In the genomic region with DNA sequence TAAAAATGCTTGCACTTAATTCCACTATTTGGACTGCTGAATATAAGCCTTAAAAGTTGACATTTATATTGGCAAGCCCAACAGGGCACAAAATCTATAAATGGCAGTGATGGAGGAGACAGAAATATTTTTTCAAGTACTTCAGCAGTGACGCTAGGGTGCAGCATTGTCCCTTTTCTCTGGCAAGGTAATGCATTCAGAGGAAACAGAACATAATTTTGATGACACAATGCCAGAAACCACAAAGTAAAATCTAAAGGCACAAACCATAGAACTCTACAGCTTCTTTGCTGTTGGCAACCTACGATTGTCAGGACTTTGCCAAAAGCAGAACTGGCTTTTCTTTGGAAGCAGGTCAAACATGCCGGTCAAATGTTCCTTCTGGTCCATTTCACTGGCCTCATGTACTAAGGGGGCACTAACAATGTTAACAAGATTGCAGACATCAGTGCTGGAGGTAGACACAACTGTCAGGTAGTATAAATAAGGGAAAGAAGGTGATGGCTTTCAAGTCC, we compare ENCODE assay signal across 8 cellular contexts. TPM values are rescaled to one million over a fixed set of nuclear protein-coding genes. Genes with fewer than 3 reads are reported as not detected.
A peak's percentile ranks its signal among the peaks of the same experiment; 100 is the strongest.
DNase-seq lines count a peak whose midpoint lies in the region; ATAC-seq and TF ChIP-seq lines count a peak whose summit lies in the region.

No MANE protein-coding gene starts in this region.

- peak overlapping the region; percentile 94 for H3K27ac Mint-ChIP-seq in activated T-cell treated with anti-CD3 and anti-CD28 coated beads, Interleukin-2, amount 50 U/mL, for 72 hours

- H3K27me3 ChIP-seq in fibroblast of lung (ENCODE audit: control insufficient read depth, insufficient read depth, low read length) (no peaks in the 10 kb centered on the region), neuronal stem cell (ENCODE audit: control insufficient read depth in 3 of 3, insufficient read depth in 3 of 3, low read depth in 1 of 3, low read length in 3 of 3) (no peaks in the 10 kb centered on the region)

- no peak overlapping the region for H3K4ac ChIP-seq in neuronal stem cell (ENCODE audit: low read length)

- no peak overlapping the region for H4K8ac ChIP-seq in neuronal stem cell (ENCODE audit: low read depth, low read length)

- in situ Hi-C loops in KBM-7 (cut with MboI; ENCODE audit: low pct_unique_long_range_greater_than_20kb, low sequenced_read_pairs), result loop anchor here (25.0 kb wide), 1 partner anchor 416 kb away; no protein-coding TSS in a partner anchor

- H3K79me1 ChIP-seq in neuronal stem cell (ENCODE audit: low read depth, low read length), result no peaks in the 10 kb centered on the region

- H3K9ac ChIP-seq in fibroblast of lung (ENCODE audit: insufficient read depth, low read length), result no peak overlapping the region
- no peak overlapping the region for H3K9ac ChIP-seq in neuronal stem cell (ENCODE audit: low read depth, low read length, poor library complexity)

- H3K27ac ChIP-seq in fibroblast of lung (ENCODE audit: insufficient read depth, low read length) (peak overlapping the region; percentile 5), neuronal stem cell (replicated peaks; ENCODE audit: low read length) (no peak overlapping the region)

- peak; percentile 70 to 76 for TF ChIP-seq CTCF in fibroblast of lung (conservative IDR thresholded peaks at IDR 0.05 in 1 of 2, IDR thresholded peaks at IDR 0.05 in 1 of 2; ENCODE audit: low read depth in 1 of 2, low read length in 2 of 2)

- no peak overlapping the region for H4K91ac ChIP-seq in neuronal stem cell (ENCODE audit: low read depth, low read length, poor library complexity)

- H3K9me3 ChIP-seq in fibroblast of lung (ENCODE audit: control insufficient read depth, insufficient read depth, low read depth, low read length) (no peaks in the 10 kb centered on the region), neuronal stem cell (replicated peaks in 1 of 2; ENCODE audit: control insufficient read depth in 2 of 2, insufficient read depth in 1 of 2, low read depth in 1 of 2, low read length in 2 of 2) (peaks cover 0 to 8% of the 10 kb centered on the region in 2 donors)

- no peaks in the 10 kb centered on the region for H3K27me3 Mint-ChIP-seq in activated T-cell treated with anti-CD3 and anti-CD28 coated beads, Interleukin-2, amount 50 U/mL, for 72 hours (ENCODE audit: low read depth)

- peaks cover 10 to 60% of the 10 kb centered on the region in 2 donors for H3K36me3 Mint-ChIP-seq in activated T-cell treated with anti-CD3 and anti-CD28 coated beads, Interleukin-2, amount 50 U/mL, for 72 hours (ENCODE audit: insufficient read depth in 2 of 2)

- peaks cover 3% of the 10 kb centered on the region for H3K79me2 ChIP-seq in fibroblast of lung (ENCODE audit: control insufficient read depth, insufficient read depth, low read length)

- H3K4me1 Mint-ChIP-seq in activated T-cell treated with anti-CD3 and anti-CD28 coated beads, Interleukin-2, amount 50 U/mL, for 72 hours (ENCODE audit: low read depth), result peaks cover 61% of the 10 kb centered on the region

- H3K36me3 ChIP-seq in fibroblast of lung (ENCODE audit: control insufficient read depth, insufficient read depth, low read length) (peaks cover 4% of the 10 kb centered on the region), neuronal stem cell (replicated peaks in 1 of 2; ENCODE audit: control insufficient read depth in 2 of 2, insufficient read depth in 2 of 2, low read length in 2 of 2) (peaks cover 0 to 26% of the 10 kb centered on the region in 2 donors)

- H2AFZ ChIP-seq in fibroblast of lung (ENCODE audit: low read length) (no peak overlapping the region), neuronal stem cell (ENCODE audit: low read length) (peak overlapping the region; percentile 13)

- no peak overlapping the region for H3K23ac ChIP-seq in neuronal stem cell (ENCODE audit: low read depth, low read length, poor library complexity)

- H3K4me3 ChIP-seq in fibroblast of lung (replicated peaks in 1 of 4; ENCODE audit: control extremely low read depth in 1 of 4, insufficient read depth in 1 of 4, low read depth in 3 of 4, low read length in 4 of 4), result no peak overlapping the region
- no peak overlapping the region for H3K4me3 ChIP-seq in neuronal stem cell (ENCODE audit: low read length in 2 of 2)

- no peak overlapping the region for H3K18ac ChIP-seq in neuronal stem cell (ENCODE audit: low read length)

- H3K9me3 Mint-ChIP-seq in activated T-cell treated with anti-CD3 and anti-CD28 coated beads, Interleukin-2, amount 50 U/mL, for 72 hours, result peaks cover 0 to 2% of the 10 kb centered on the region in 2 donors

- H2BK5ac ChIP-seq in neuronal stem cell (ENCODE audit: low read length), result no peak overlapping the region

- no peaks in the 10 kb centered on the region for H4K20me1 ChIP-seq in fibroblast of lung (ENCODE audit: control insufficient read depth, extremely low read depth, insufficient read depth, low read length)

- peak overlapping the region; percentile 72 to 89 for H3K4me3 Mint-ChIP-seq in activated T-cell treated with anti-CD3 and anti-CD28 coated beads, Interleukin-2, amount 50 U/mL, for 72 hours

- ATAC-seq in GM21515 (IDR thresholded peaks at IDR 0.05; ENCODE audit: unreplicated experiment), result peak; percentile 79
- ATAC-seq in activated T-cell treated with anti-CD3 and anti-CD28 coated beads, Interleukin-2, amount 50 U/mL, for 72 hours (replicated peaks in 1 of 2), result peak; percentile 83 to 87

- no peak overlapping the region for H2BK15ac ChIP-seq in neuronal stem cell (ENCODE audit: low read length)

- no peak overlapping the region for H2AK5ac ChIP-seq in neuronal stem cell (ENCODE audit: low read depth, low read length)

- no CpG with 5 or more reads among the region's 3 CpGs for WGBS in neuronal stem cell (ENCODE audit: extremely low coverage in 2 of 2, insufficient read length in 2 of 2, insufficient replicate concordance in 1 of 2), 2 donors

- no peak overlapping the region for H3K14ac ChIP-seq in neuronal stem cell (ENCODE audit: low read length)

- H3K4me2 ChIP-seq in fibroblast of lung (ENCODE audit: extremely low read depth, insufficient read depth, low read length) (peak overlapping the region; percentile 44), neuronal stem cell (ENCODE audit: insufficient read depth, low read length, poor library complexity, severe bottlenecking) (no peak overlapping the region)

- H2BK12ac ChIP-seq in neuronal stem cell (ENCODE audit: low read length), result no peak overlapping the region

- H2BK120ac ChIP-seq in neuronal stem cell (ENCODE audit: low read depth, low read length), result no peak overlapping the region

- DNase-seq in DMS 273 (lab: John Stamatoyannopoulos, UW; ENCODE audit: unreplicated experiment) (peak; percentile 88), KBM-7 (peak; percentile 85), RKO (ENCODE audit: low spot score) (peak; percentile 94), fibroblast of lung (ENCODE audit: low read depth in 2 of 2) (peak; percentile 94 to 97), neuronal stem cell (ENCODE audit: low spot score) (peak; percentile 23), superior temporal gyrus (ENCODE audit: extremely low spot score) (peak; percentile 91)
- DNase-seq in activated T-cell treated with anti-CD3 and anti-CD28 coated beads, Interleukin-2, amount 50 U/mL, for 72 hours, result peak; percentile 76 to 86

- peaks cover 16% of the 10 kb centered on the region for H3K4me1 ChIP-seq in fibroblast of lung (ENCODE audit: control insufficient read depth, extremely low read depth, insufficient read depth, low read length)
- H3K4me1 ChIP-seq in neuronal stem cell (ENCODE audit: control insufficient read depth in 2 of 2, insufficient read depth in 1 of 2, low read depth in 1 of 2, low read length in 2 of 2), result no peaks in the 10 kb centered on the region

RNA-seq across cellular contexts. Expression of a gene that starts 30.9 kb away (rescaled TPM):
- 10 to 100 TPM; 30.3 to 35.7 TPM for total RNA-seq in activated T-cell treated with anti-CD3 and anti-CD28 coated beads, Interleukin-2, amount 50 U/mL, for 72 hours
- 13.6 and 20.3 TPM in 2 replicates for total RNA-seq in fibroblast of lung
- polyA plus RNA-seq in fibroblast of lung, result 21.8 and 22.0 TPM in 2 replicates
- 19.6 and 21.3 TPM in 2 replicates for polyA plus RNA-seq in fibroblast of lung (2012)
- 0.31 and 3.0 TPM in 2 replicates for polyA minus RNA-seq in fibroblast of lung (ENCODE audit: low replicate concordance)
- 91.8 TPM for polyA plus RNA-seq in neuronal stem cell (2013, experiment 1 of 2)
- polyA plus RNA-seq in neuronal stem cell (2013, experiment 2 of 2), result 97.5 TPM

Comparison
In these comparisons a context has a peak if more than half of its experiments do, and no peak if none do; other contexts are left out.
1. DNase-seq: peak in every context shown above with its lines; median percentile 96 in fibroblast of lung; 94 in RKO; 91 in superior temporal gyrus; 88 in DMS 273; 85 in KBM-7; 81 in activated T-cell treated with anti-CD3 and anti-CD28 coated beads, Interleukin-2, amount 50 U/mL, for 72 hours; 23 in neuronal stem cell.